Comparison of ENCODE assay signal across 8 cellular contexts in the genomic region with DNA sequence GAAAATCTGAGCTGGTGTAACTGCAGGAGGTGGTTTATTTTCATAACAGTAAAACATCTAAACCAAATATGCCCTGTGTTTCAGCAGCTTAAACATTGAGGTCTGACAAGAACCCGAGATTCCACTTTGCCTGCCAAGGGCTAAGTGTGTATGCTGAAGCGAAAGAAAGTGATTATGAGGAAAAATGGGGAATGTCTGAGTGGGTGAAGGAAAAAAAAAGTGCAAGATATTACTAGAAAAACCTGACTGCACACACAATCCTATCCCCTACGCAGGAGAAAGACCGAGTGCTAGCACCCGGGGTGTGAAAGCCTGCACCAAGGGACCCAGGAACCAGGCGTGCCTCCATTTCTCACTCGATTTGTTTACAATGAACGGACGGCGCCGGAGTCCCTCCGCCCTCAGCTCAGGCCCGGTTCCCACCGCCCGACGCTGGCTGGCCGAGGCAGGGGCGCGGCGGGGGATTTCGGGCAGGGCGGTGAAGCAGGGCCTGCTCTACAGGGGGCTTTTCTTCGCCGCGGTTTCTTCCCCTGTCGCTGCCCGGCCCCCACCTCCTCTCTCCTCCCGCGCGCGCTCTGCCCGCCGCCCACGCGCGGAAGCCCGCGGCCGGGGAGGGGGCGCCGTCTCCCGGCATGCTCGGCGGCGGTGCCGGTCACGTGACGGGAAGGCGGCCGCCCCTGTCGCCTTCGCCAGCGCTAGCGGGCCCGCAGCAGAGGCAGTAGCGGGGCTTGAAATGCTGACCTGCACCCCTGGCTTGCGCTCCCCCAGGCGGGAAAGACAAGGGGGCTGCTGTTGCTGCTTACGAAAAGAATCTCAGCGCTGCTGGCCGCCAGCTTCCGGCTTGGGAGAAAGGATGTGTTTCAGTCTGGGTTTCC.
DNase-seq lines count a peak whose midpoint lies in the region; ATAC-seq and TF ChIP-seq lines count a peak whose summit lies in the region.

No MANE protein-coding gene starts in this region.

- no peak for TF ChIP-seq CTCF in choroid plexus epithelial cell (conservative IDR thresholded peaks at IDR 0.05; ENCODE audit: low read depth, low read length)

- peak; percentile 70 for ATAC-seq in HG02852 (IDR thresholded peaks at IDR 0.05; ENCODE audit: unreplicated experiment)

- DNase-seq in NCI-H1694 treated with DMSO at 0.1 percent for 48 hours (lab: John Stamatoyannopoulos, UW): peak; percentile 21
- DNase-seq in NCI-H1694 (lab: John Stamatoyannopoulos, UW): no peak
- peak; percentile 15 for DNase-seq in NCI-H2029 treated with DMSO at 0.1 percent for 48 hours (lab: John Stamatoyannopoulos, UW)
- peak; percentile 66 to 73 for DNase-seq in activated CD4-positive, alpha-beta T cell treated with anti-CD3 and anti-CD28 coated beads for 24 hours (ENCODE audit: low read depth in 2 of 2)
- DNase-seq in choroid plexus epithelial cell (ENCODE audit: low read depth): peak; percentile 82
- DNase-seq in left kidney (ENCODE audit: low read depth, low spot score): peak; percentile 92
- peak; percentile 75 for DNase-seq in stimulated activated CD4-positive, alpha-beta T cell treated with anti-CD3 and anti-CD28 coated beads, Interleukin-1b, Interleukin-23, amount 100 ng/mL, for 48 hours

- H3K4me3 ChIP-seq in choroid plexus epithelial cell (ENCODE audit: low read depth, low read length): peak overlapping the region; percentile 68
